1 cellular context compared by ENCODE assay signal in genomic region chr9:136957901-136958300, GRCh38.
A peak's percentile ranks its signal among the peaks of the same experiment; 100 is the strongest.
TF ChIP-seq lines count a peak whose summit lies in the region.

No MANE protein-coding gene starts in this region.

TF ChIP-seq in HepG2, 621 proteins besides CTCF, POLR2A, EP300 and RAD21:
- TF ChIP-seq CC2D1A (CRISPR knock-in tag; IDR thresholded peaks at IDR 0.05) (no peak), FOXK2 (IDR thresholded peaks at IDR 0.05) (no peak), TARDBP (CRISPR knock-in tag; IDR thresholded peaks at IDR 0.05) (peak; percentile 19; the same call in 1 of the 2 replicates), TAF1 (CRISPR knock-in tag; IDR thresholded peaks at IDR 0.05) (no peak)
